ENCODE assay signal across 1 cellular context in the genomic region with DNA sequence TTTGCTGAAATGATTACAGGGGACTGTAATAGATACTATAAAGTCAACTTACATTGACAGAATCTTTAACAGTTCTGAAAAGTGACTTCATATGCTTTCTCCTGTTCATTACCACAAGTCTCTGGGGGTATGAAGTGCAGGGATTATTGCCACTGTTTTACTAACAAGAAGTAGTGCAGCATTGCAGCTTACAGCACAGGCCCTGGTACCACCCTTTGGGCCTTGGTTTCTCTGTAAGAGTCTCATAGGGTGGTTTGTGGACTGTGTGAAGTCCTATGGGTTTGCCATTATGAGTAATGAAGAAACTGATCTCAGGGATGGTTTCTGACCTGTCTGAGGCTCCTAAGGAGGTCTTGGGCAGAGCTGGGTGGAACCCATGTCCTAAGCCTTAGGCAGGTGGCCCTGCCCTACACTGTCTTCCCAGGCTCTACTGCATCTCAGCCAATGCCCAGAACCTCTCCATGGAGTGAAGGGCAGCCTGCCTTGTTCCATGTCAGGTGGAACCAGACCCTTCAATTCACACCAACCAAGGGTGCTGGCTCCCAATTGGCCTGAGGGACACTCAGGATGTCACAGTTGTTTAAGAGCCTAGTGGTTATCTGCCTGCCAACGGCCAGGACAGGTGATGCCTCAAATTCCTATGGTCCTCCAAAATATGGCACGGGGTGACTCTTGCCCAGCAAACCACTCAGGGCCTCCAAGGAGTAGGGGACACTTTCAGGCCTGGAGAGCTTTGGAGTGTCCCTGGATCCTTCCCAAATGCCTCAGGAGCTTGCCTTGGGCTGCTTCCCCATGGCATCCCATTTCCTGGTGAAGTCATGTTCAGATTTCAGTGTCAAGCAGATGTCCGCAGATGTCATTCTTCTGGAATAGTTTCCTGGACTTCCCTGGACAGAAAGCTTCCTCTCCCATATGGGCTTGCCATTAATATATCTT.
TF ChIP-seq lines count a peak whose summit lies in the region.

No MANE protein-coding gene starts in this region.

TF ChIP-seq in H1, 55 proteins besides CTCF, POLR2A, EP300 and RAD21:
- TF ChIP-seq RNF2 (IDR thresholded peaks at IDR 0.05; ENCODE audit: borderline replicate concordance, low read depth, low read length, missing control alignments, poor library complexity, severe bottlenecking) (no peak), HDAC6 (IDR thresholded peaks at IDR 0.05; ENCODE audit: low read depth, low read length) (no peak), POU5F1 (IDR thresholded peaks at IDR 0.05; ENCODE audit: low read depth, low read length) (no peak), CREB1 (IDR thresholded peaks at IDR 0.05) (no peak), SUZ12 (IDR thresholded peaks at IDR 0.05; ENCODE audit: low read length) (no peak), NANOG (IDR thresholded peaks at IDR 0.05; ENCODE audit: insufficient read depth, low read depth, low read length, poor library complexity, severe bottlenecking) (no peak), MAFK (IDR thresholded peaks at IDR 0.05; ENCODE audit: low read depth, low read length) (no peak), ASH2L (IDR thresholded peaks at IDR 0.05; ENCODE audit: low read length) (no peak), SAP30 (IDR thresholded peaks at IDR 0.05; ENCODE audit: insufficient read depth, insufficient replicate concordance, low read length) (no peak), NRF1 (IDR thresholded peaks at IDR 0.05; ENCODE audit: low read depth, low read length) (no peak), KDM5A (IDR thresholded peaks at IDR 0.05; ENCODE audit: low read length) (no peak), TEAD4 (IDR thresholded peaks at IDR 0.05; ENCODE audit: low read depth, low read length) (no peak), KDM1A (IDR thresholded peaks at IDR 0.05; ENCODE audit: borderline replicate concordance, low read length) (no peak), CEBPB (IDR thresholded peaks at IDR 0.05; ENCODE audit: low read depth, low read length) (no peak), JUN (IDR thresholded peaks at IDR 0.05; ENCODE audit: low read depth, low read length) (no peak), POLR2AphosphoS5 (IDR thresholded peaks at IDR 0.05; ENCODE audit: low read depth, low read length) (no peak)
- TF ChIP-seq, protein P1, sequence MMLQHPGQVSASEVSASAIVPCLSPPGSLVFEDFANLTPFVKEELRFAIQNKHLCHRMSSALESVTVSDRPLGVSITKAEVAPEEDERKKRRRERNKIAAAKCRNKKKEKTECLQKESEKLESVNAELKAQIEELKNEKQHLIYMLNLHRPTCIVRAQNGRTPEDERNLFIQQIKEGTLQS (IDR thresholded peaks at IDR 0.05; ENCODE audit: insufficient read depth, low read depth, low read length) = no peak
